ENCODE assay signal across 15 cellular contexts in the genomic region with DNA sequence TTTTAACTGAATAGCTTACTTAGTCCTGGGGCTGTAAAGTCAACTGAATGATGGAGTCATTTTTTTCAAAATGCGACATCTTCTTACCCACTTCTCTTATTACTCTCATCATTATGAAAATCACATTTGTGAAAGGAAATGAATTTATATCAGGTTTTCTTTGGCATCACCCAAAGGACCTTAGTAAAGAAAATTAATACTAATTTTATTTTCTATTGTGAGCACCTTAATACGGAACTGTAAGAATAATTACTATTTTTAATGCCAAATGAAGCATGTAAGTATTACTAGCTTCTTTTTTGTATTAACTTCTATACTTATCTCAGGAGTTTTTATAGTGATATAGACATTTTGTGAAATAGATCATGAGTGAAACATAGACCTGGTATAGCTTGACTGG. TPM values are rescaled to one million over a fixed set of nuclear protein-coding genes. Genes with fewer than 3 reads are reported as not detected.
A peak's percentile ranks its signal among the peaks of the same experiment; 100 is the strongest.
DNase-seq lines count a peak whose midpoint lies in the region; ATAC-seq and TF ChIP-seq lines count a peak whose summit lies in the region.
"Had no signal": no experiment of that assay in that cellular context is flagged by ENCODE, and none has a peak within 500 bp of the region (broad histone marks: within the 10 kb centered on the region; RNA-seq: fewer than 3 reads in every experiment).

No MANE protein-coding gene starts in this region.

- peaks cover 40% of the 10 kb centered on the region for H4K20me1 ChIP-seq in Loucy (ENCODE audit: insufficient read depth, low read length, poor library complexity, severe bottlenecking)

- H3K36me3 Mint-ChIP-seq in activated CD4-positive, alpha-beta T cell treated with anti-CD3 and anti-CD28 coated beads, Interleukin-2, amount 10 ng/mL, durations not matched to agents 7 days and 5 days (ENCODE audit: low read depth), result peaks cover 79% of the 10 kb centered on the region
- peaks cover 56% of the 10 kb centered on the region for H3K36me3 Mint-ChIP-seq in activated naive CD8-positive, alpha-beta T cell treated with anti-CD3 and anti-CD28 coated beads, Interleukin-2, amount 10 ng/mL, durations not matched to agents 7 days and 5 days
- no peaks in the 10 kb centered on the region for H3K36me3 Mint-ChIP-seq in osteocyte (ENCODE audit: unreplicated experiment)
- H3K36me3 Mint-ChIP-seq: brain had no signal

- intact Hi-C loops in esophagus muscularis mucosa (cut with DNase I), result no loop called here

- no peak overlapping the region for H2AFZ ChIP-seq in Loucy (ENCODE audit: low read length)

- H3K27me3 ChIP-seq in Loucy (ENCODE audit: insufficient read depth, low read length, poor library complexity, severe bottlenecking) (no peaks in the 10 kb centered on the region), BE2C (no peaks in the 10 kb centered on the region), esophagus muscularis mucosa (no peaks in the 10 kb centered on the region)
- H3K27me3 ChIP-seq: gastrocnemius medialis, testis had no signal

- no peaks in the 10 kb centered on the region for H3K9me2 ChIP-seq in Loucy (replicated peaks; ENCODE audit: low read depth, low read length)

- POLR2A ChIA-PET in activated CD4-positive, alpha-beta T cell treated with anti-CD3 and anti-CD28 coated beads, Interleukin-2, amount 10 ng/mL, durations not matched to agents 7 days and 5 days (lab: Charles Lee), result interaction anchor here (0.7 kb wide), 1 partner anchor 20 kb away, joined by 3 read pairs; no protein-coding TSS in a partner anchor
- POLR2A ChIA-PET in activated naive CD8-positive, alpha-beta T cell treated with anti-CD3 and anti-CD28 coated beads, Interleukin-2, amount 10 ng/mL, durations not matched to agents 7 days and 5 days (lab: Charles Lee), result interaction anchor here (1.0 to 3.3 kb wide), 5 partner anchors 9 to 146 kb away, joined by 3 to 20 read pairs (median 6); no protein-coding TSS in a partner anchor

- H3K9me3 ChIP-seq in Loucy (ENCODE audit: insufficient read depth, low read depth, low read length) (no peaks in the 10 kb centered on the region), BE2C (no peaks in the 10 kb centered on the region), esophagus muscularis mucosa (no peaks in the 10 kb centered on the region)
- H3K9me3 ChIP-seq: gastrocnemius medialis, testis had no signal

- CTCF ChIA-PET in activated CD4-positive, alpha-beta T cell treated with anti-CD3 and anti-CD28 coated beads, Interleukin-2, amount 10 ng/mL, durations not matched to agents 7 days and 5 days (lab: Charles Lee), result interaction anchor here (0.7 to 6.8 kb wide), 3 partner anchors 8 to 13 kb away, joined by 3 to 49 read pairs (median 3); no protein-coding TSS in a partner anchor

- peaks cover 3% of the 10 kb centered on the region for H3K9me3 Mint-ChIP-seq in activated CD4-positive, alpha-beta T cell treated with anti-CD3 and anti-CD28 coated beads, Interleukin-2, amount 10 ng/mL, durations not matched to agents 7 days and 5 days
- no peaks in the 10 kb centered on the region for H3K9me3 Mint-ChIP-seq in activated naive CD8-positive, alpha-beta T cell treated with anti-CD3 and anti-CD28 coated beads, Interleukin-2, amount 10 ng/mL, durations not matched to agents 7 days and 5 days
- no peaks in the 10 kb centered on the region for H3K9me3 Mint-ChIP-seq in osteocyte (ENCODE audit: unreplicated experiment)
- H3K9me3 Mint-ChIP-seq: brain had no signal

- no peak for ATAC-seq in activated naive CD8-positive, alpha-beta T cell treated with anti-CD3 and anti-CD28 coated beads, Interleukin-2, amount 10 ng/mL, durations not matched to agents 7 days and 5 days (ENCODE audit: low read depth)
- ATAC-seq: gastrocnemius medialis had no signal

- peaks cover 99% of the 10 kb centered on the region for H3K79me2 ChIP-seq in Loucy (ENCODE audit: insufficient read depth, low read length)

- H3K36me3 ChIP-seq in Loucy (ENCODE audit: insufficient read depth, low read length), result peaks cover 58% of the 10 kb centered on the region
- H3K36me3 ChIP-seq in BE2C, result no peaks in the 10 kb centered on the region; the same call in 1 of the 2 replicates
- H3K36me3 ChIP-seq in esophagus muscularis mucosa, result no peaks in the 10 kb centered on the region
- H3K36me3 ChIP-seq: gastrocnemius medialis had no signal

- H3K27me3 Mint-ChIP-seq in activated CD4-positive, alpha-beta T cell treated with anti-CD3 and anti-CD28 coated beads, Interleukin-2, amount 10 ng/mL, durations not matched to agents 7 days and 5 days, result no peaks in the 10 kb centered on the region
- H3K27me3 Mint-ChIP-seq in activated naive CD8-positive, alpha-beta T cell treated with anti-CD3 and anti-CD28 coated beads, Interleukin-2, amount 10 ng/mL, durations not matched to agents 7 days and 5 days, result no peaks in the 10 kb centered on the region
- H3K27me3 Mint-ChIP-seq in osteocyte (ENCODE audit: unreplicated experiment), result no peaks in the 10 kb centered on the region
- H3K27me3 Mint-ChIP-seq: brain had no signal

- peak overlapping the region; percentile 27 for H3K4me3 ChIP-seq in Loucy (ENCODE audit: low read length, poor library complexity, severe bottlenecking)
- no peak overlapping the region for H3K4me3 ChIP-seq in BE2C (ENCODE audit: low read depth, low read length)
- H3K4me3 ChIP-seq in esophagus muscularis mucosa, result no peak overlapping the region
- H3K4me3 ChIP-seq: gastrocnemius medialis, testis had no signal

- TF ChIP-seq POLR2A in erythroblast (IDR thresholded peaks at IDR 0.05; ENCODE audit: low read length) (no peak), esophagus muscularis mucosa (IDR thresholded peaks at IDR 0.05; ENCODE audit: low read depth) (no peak)

- peak overlapping the region; percentile 36 for H3K4me3 Mint-ChIP-seq in activated CD4-positive, alpha-beta T cell treated with anti-CD3 and anti-CD28 coated beads, Interleukin-2, amount 10 ng/mL, durations not matched to agents 7 days and 5 days
- peak overlapping the region; percentile 65 for H3K4me3 Mint-ChIP-seq in activated naive CD8-positive, alpha-beta T cell treated with anti-CD3 and anti-CD28 coated beads, Interleukin-2, amount 10 ng/mL, durations not matched to agents 7 days and 5 days
- no peak overlapping the region for H3K4me3 Mint-ChIP-seq in osteocyte (ENCODE audit: unreplicated experiment)
- H3K4me3 Mint-ChIP-seq: brain had no signal

- no peak for TF ChIP-seq EP300 in esophagus muscularis mucosa (IDR thresholded peaks at IDR 0.05)

- no peak for DNase-seq in activated CD4-positive, alpha-beta T cell treated with anti-CD3 and anti-CD28 coated beads, Interleukin-2, amount 10 ng/mL, durations not matched to agents 7 days and 5 days
- DNase-seq in activated CD4-positive, alpha-beta T cell treated with anti-CD3 and anti-CD28 coated beads, Interleukin-2, amount 50 U/mL, for 48 hours, result no peak
- DNase-seq in activated naive CD8-positive, alpha-beta T cell treated with anti-CD3 and anti-CD28 coated beads, Interleukin-2, amount 10 ng/mL, durations not matched to agents 7 days and 5 days, result no peak
- DNase-seq in osteocyte (ENCODE audit: extremely low spot score, unreplicated experiment) (no peak), erythroblast (lab: John Stamatoyannopoulos, UW) (no peak), BE2C (no peak), esophagus muscularis mucosa (ENCODE audit: extremely low spot score) (no peak)
- DNase-seq: DMS 273 treated with DMSO at 0.1 percent for 48 hours, gastrocnemius medialis, KG1, NCI-H524, testis had no signal

- H3F3A ChIP-seq in Loucy (ENCODE audit: low read depth), result peaks cover 17% of the 10 kb centered on the region

- no peak overlapping the region for H3K27ac ChIP-seq in esophagus muscularis mucosa (replicated peaks in 1 of 4)
- H3K27ac ChIP-seq: gastrocnemius medialis, testis had no signal

- peak overlapping the region; percentile 65 for H3K9ac ChIP-seq in Loucy (ENCODE audit: low read depth, low read length, poor library complexity, severe bottlenecking)

- peaks cover 93% of the 10 kb centered on the region for H3K4me1 ChIP-seq in Loucy (ENCODE audit: insufficient read depth, low read length, poor library complexity, severe bottlenecking)
- H3K4me1 ChIP-seq in BE2C, result no peaks in the 10 kb centered on the region
- no peaks in the 10 kb centered on the region for H3K4me1 ChIP-seq in esophagus muscularis mucosa
- H3K4me1 ChIP-seq: gastrocnemius medialis, testis had no signal

- H3K4me1 Mint-ChIP-seq in activated CD4-positive, alpha-beta T cell treated with anti-CD3 and anti-CD28 coated beads, Interleukin-2, amount 10 ng/mL, durations not matched to agents 7 days and 5 days, result peaks cover 82% of the 10 kb centered on the region
- peaks cover 73% of the 10 kb centered on the region for H3K4me1 Mint-ChIP-seq in activated naive CD8-positive, alpha-beta T cell treated with anti-CD3 and anti-CD28 coated beads, Interleukin-2, amount 10 ng/mL, durations not matched to agents 7 days and 5 days
- peaks cover 39% of the 10 kb centered on the region for H3K4me1 Mint-ChIP-seq in osteocyte (ENCODE audit: unreplicated experiment)
- H3K4me1 Mint-ChIP-seq: brain had no signal

- H3K27ac Mint-ChIP-seq in activated CD4-positive, alpha-beta T cell treated with anti-CD3 and anti-CD28 coated beads, Interleukin-2, amount 10 ng/mL, durations not matched to agents 7 days and 5 days, result peak overlapping the region; percentile 93
- peak overlapping the region; percentile 58 for H3K27ac Mint-ChIP-seq in activated naive CD8-positive, alpha-beta T cell treated with anti-CD3 and anti-CD28 coated beads, Interleukin-2, amount 10 ng/mL, durations not matched to agents 7 days and 5 days
- H3K27ac Mint-ChIP-seq in osteocyte (ENCODE audit: unreplicated experiment), result peak overlapping the region; percentile 87
- H3K27ac Mint-ChIP-seq: brain had no signal

- TF ChIP-seq CTCF in Loucy (conservative IDR thresholded peaks at IDR 0.05; ENCODE audit: low read length) (no peak), osteocyte (IDR thresholded peaks at IDR 0.05) (no peak), BE2C (IDR thresholded peaks at IDR 0.05; ENCODE audit: low read depth, low read length) (no peak), esophagus muscularis mucosa (IDR thresholded peaks at IDR 0.05) (no peak)

- WGBS in esophagus muscularis mucosa, result 67% methylated on average over 2 of the region's 2 CpGs

- peak overlapping the region; percentile 68 for H3K4me2 ChIP-seq in Loucy (ENCODE audit: low read depth, low read length, poor library complexity, severe bottlenecking)

RNA-seq across cellular contexts. Expression of a gene that starts 30.9 kb away (rescaled TPM):
- total RNA-seq in activated CD4-positive, alpha-beta T cell treated with anti-CD3 and anti-CD28 coated beads, Interleukin-2, amount 10 ng/mL, durations not matched to agents 7 days and 5 days, result 100 to 1,000 TPM; 700 to 862 TPM
- 100 to 1,000 TPM; 828 to 854 TPM for total RNA-seq in activated naive CD8-positive, alpha-beta T cell treated with anti-CD3 and anti-CD28 coated beads, Interleukin-2, amount 10 ng/mL, durations not matched to agents 7 days and 5 days
- total RNA-seq in osteocyte, result not detected in 2 replicates
- polyA plus RNA-seq in BE2C (2012; ENCODE audit: insufficient read depth, insufficient read length, low read depth), result 0.60 TPM
- 10 to 100 TPM in 2 of 4 donors, 1 to 10 TPM in 2; 7.0 to 40.3 (median 10.0) TPM for total RNA-seq in esophagus muscularis mucosa
- total RNA-seq: H1 had no signal

Comparison
In these comparisons a context has a peak if more than half of its experiments do, and no peak if none do; other contexts are left out.
1. RNA of a gene that starts 30.9 kb away (total RNA-seq): 700 to 862 TPM in activated CD4-positive, alpha-beta T cell treated with anti-CD3 and anti-CD28 coated beads, Interleukin-2, amount 10 ng/mL, durations not matched to agents 7 days and 5 days and 828 to 854 TPM in activated naive CD8-positive, alpha-beta T cell treated with anti-CD3 and anti-CD28 coated beads, Interleukin-2, amount 10 ng/mL, durations not matched to agents 7 days and 5 days; 7.0 to 40.3 TPM in esophagus muscularis mucosa and not detected in osteocyte; every median in the first group is over 10 times any median in the second.
2. Peak in every context shown above with its lines, with median percentiles within 50 percentile points of each other: H3K27ac Mint-ChIP-seq.